2 cellular contexts compared by ENCODE assay signal in genomic region chr9:96408409-96409280, GRCh38.
TF ChIP-seq lines count a peak whose summit lies in the region.

No MANE protein-coding gene starts in this region.

TF ChIP-seq in IMR-90, 13 proteins besides CTCF, POLR2A, EP300 and RAD21:
- TF ChIP-seq, protein P1, sequence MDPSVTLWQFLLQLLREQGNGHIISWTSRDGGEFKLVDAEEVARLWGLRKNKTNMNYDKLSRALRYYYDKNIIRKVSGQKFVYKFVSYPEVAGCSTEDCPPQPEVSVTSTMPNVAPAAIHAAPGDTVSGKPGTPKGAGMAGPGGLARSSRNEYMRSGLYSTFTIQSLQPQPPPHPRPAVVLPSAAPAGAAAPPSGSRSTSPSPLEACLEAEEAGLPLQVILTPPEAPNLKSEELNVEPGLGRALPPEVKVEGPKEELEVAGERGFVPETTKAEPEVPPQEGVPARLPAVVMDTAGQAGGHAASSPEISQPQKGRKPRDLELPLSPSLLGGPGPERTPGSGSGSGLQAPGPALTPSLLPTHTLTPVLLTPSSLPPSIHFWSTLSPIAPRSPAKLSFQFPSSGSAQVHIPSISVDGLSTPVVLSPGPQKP (IDR thresholded peaks at IDR 0.05; ENCODE audit: borderline replicate concordance, low read depth, low read length), result no peak
- TF ChIP-seq RFX5 (IDR thresholded peaks at IDR 0.05; ENCODE audit: low read depth, low read length) (no peak), FOS (IDR thresholded peaks at IDR 0.05; ENCODE audit: low read depth, low read length) (no peak), RCOR1 (IDR thresholded peaks at IDR 0.05; ENCODE audit: insufficient replicate concordance, low read length) (no peak), CHD1 (IDR thresholded peaks at IDR 0.05; ENCODE audit: low read depth, low read length) (no peak), MXI1 (IDR thresholded peaks at IDR 0.05; ENCODE audit: borderline replicate concordance, low read depth, low read length) (no peak), USF2 (IDR thresholded peaks at IDR 0.05; ENCODE audit: low read depth, low read length) (no peak), MAZ (IDR thresholded peaks at IDR 0.05; ENCODE audit: borderline replicate concordance, low read depth, low read length) (no peak), SMC3 (IDR thresholded peaks at IDR 0.05; ENCODE audit: low read depth, low read length) (no peak), NFE2L2 (IDR thresholded peaks at IDR 0.05; ENCODE audit: low read depth, low read length) (no peak), CEBPB (IDR thresholded peaks at IDR 0.05; ENCODE audit: low read depth, low read length) (no peak), BHLHE40 (IDR thresholded peaks at IDR 0.05; ENCODE audit: low read depth, low read length) (no peak), MAFK (IDR thresholded peaks at IDR 0.05; ENCODE audit: low read depth, low read length) (no peak)

TF ChIP-seq in K562, 482 proteins besides CTCF, POLR2A, EP300 and RAD21 (continues in another document):
- no peak for TF ChIP-seq STAT5A (IDR thresholded peaks at IDR 0.05; ENCODE audit: borderline replicate concordance, low read length)
- TF ChIP-seq ZNF561 (CRISPR knock-in tag; conservative IDR thresholded peaks at IDR 0.05), result no peak
- no peak for TF ChIP-seq NR1H2 (CRISPR knock-in tag; IDR thresholded peaks at IDR 0.05)
- no peak for TF ChIP-seq MED1 (CRISPR knock-in tag; IDR thresholded peaks at IDR 0.05; ENCODE audit: borderline replicate concordance)
- peak; percentile 34 for TF ChIP-seq SUPT5H (IDR thresholded peaks at IDR 0.05)
- TF ChIP-seq POLR2AphosphoS5 (IDR thresholded peaks at IDR 0.05; ENCODE audit: control insufficient read depth, insufficient read depth, low read depth, low read length), result peak; percentile 48; the same call in 1 of the 2 replicates
- TF ChIP-seq NONO (IDR thresholded peaks at IDR 0.05; ENCODE audit: low read depth in 2 of 2, low read length in 1 of 2), result no peak
- TF ChIP-seq, protein P2, sequence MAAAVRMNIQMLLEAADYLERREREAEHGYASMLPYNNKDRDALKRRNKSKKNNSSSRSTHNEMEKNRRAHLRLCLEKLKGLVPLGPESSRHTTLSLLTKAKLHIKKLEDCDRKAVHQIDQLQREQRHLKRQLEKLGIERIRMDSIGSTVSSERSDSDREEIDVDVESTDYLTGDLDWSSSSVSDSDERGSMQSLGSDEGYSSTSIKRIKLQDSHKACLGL (CRISPR knock-in tag; IDR thresholded peaks at IDR 0.05; ENCODE audit: borderline replicate concordance, poor library complexity, severe bottlenecking), result no peak
- TF ChIP-seq ZMIZ1 (IDR thresholded peaks at IDR 0.05; ENCODE audit: low read depth in 2 of 2, low read length in 2 of 2), result no peak
- no peak for TF ChIP-seq E2F4 (CRISPR knock-in tag; IDR thresholded peaks at IDR 0.05; ENCODE audit: low read depth)
- TF ChIP-seq ARID4B (CRISPR knock-in tag; IDR thresholded peaks at IDR 0.05), result no peak
- TF ChIP-seq NBN (IDR thresholded peaks at IDR 0.05; ENCODE audit: low read depth), result no peak
- TF ChIP-seq, protein P3, sequence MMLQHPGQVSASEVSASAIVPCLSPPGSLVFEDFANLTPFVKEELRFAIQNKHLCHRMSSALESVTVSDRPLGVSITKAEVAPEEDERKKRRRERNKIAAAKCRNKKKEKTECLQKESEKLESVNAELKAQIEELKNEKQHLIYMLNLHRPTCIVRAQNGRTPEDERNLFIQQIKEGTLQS (IDR thresholded peaks at IDR 0.05), result no peak
- TF ChIP-seq, protein P3 (CRISPR knock-in tag; conservative IDR thresholded peaks at IDR 0.05), result no peak
- TF ChIP-seq, protein P1 (CRISPR knock-in tag; IDR thresholded peaks at IDR 0.05), result no peak
- TF ChIP-seq, protein P4, sequence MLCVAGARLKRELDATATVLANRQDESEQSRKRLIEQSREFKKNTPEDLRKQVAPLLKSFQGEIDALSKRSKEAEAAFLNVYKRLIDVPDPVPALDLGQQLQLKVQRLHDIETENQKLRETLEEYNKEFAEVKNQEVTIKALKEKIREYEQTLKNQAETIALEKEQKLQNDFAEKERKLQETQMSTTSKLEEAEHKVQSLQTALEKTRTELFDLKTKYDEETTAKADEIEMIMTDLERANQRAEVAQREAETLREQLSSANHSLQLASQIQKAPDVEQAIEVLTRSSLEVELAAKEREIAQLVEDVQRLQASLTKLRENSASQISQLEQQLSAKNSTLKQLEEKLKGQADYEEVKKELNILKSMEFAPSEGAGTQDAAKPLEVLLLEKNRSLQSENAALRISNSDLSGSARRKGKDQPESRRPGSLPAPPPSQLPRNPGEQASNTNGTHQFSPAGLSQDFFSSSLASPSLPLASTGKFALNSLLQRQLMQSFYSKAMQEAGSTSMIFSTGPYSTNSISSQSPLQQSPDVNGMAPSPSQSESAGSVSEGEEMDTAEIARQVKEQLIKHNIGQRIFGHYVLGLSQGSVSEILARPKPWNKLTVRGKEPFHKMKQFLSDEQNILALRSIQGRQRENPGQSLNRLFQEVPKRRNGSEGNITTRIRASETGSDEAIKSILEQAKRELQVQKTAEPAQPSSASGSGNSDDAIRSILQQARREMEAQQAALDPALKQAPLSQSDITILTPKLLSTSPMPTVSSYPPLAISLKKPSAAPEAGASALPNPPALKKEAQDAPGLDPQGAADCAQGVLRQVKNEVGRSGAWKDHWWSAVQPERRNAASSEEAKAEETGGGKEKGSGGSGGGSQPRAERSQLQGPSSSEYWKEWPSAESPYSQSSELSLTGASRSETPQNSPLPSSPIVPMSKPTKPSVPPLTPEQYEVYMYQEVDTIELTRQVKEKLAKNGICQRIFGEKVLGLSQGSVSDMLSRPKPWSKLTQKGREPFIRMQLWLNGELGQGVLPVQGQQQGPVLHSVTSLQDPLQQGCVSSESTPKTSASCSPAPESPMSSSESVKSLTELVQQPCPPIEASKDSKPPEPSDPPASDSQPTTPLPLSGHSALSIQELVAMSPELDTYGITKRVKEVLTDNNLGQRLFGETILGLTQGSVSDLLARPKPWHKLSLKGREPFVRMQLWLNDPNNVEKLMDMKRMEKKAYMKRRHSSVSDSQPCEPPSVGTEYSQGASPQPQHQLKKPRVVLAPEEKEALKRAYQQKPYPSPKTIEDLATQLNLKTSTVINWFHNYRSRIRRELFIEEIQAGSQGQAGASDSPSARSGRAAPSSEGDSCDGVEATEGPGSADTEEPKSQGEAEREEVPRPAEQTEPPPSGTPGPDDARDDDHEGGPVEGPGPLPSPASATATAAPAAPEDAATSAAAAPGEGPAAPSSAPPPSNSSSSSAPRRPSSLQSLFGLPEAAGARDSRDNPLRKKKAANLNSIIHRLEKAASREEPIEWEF (CRISPR knock-in tag; IDR thresholded peaks at IDR 0.05), result no peak
- no peak for TF ChIP-seq MBD2 (IDR thresholded peaks at IDR 0.05; ENCODE audit: borderline replicate concordance, low read depth)
- TF ChIP-seq, protein P5, sequence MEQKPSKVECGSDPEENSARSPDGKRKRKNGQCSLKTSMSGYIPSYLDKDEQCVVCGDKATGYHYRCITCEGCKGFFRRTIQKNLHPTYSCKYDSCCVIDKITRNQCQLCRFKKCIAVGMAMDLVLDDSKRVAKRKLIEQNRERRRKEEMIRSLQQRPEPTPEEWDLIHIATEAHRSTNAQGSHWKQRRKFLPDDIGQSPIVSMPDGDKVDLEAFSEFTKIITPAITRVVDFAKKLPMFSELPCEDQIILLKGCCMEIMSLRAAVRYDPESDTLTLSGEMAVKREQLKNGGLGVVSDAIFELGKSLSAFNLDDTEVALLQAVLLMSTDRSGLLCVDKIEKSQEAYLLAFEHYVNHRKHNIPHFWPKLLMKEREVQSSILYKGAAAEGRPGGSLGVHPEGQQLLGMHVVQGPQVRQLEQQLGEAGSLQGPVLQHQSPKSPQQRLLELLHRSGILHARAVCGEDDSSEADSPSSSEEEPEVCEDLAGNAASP (IDR thresholded peaks at IDR 0.05), result no peak
- no peak for TF ChIP-seq HNRNPLL (IDR thresholded peaks at IDR 0.05; ENCODE audit: low read depth, low read length, poor library complexity, severe bottlenecking)
- no peak for TF ChIP-seq KLF1 (tag; IDR thresholded peaks at IDR 0.05)
- TF ChIP-seq ZSCAN32 (CRISPR knock-in tag; IDR thresholded peaks at IDR 0.05), result no peak
- TF ChIP-seq LARP7 (IDR thresholded peaks at IDR 0.05), result no peak
- no peak for TF ChIP-seq RBFOX2 (IDR thresholded peaks at IDR 0.05; ENCODE audit: low read depth, low read length)
- TF ChIP-seq NCOA4 (IDR thresholded peaks at IDR 0.05; ENCODE audit: partially characterized antibody), result no peak
- TF ChIP-seq NFYB (IDR thresholded peaks at IDR 0.05; ENCODE audit: extremely low read depth, insufficient read length), result peak; percentile 20
- TF ChIP-seq ZNF436 (CRISPR knock-in tag; IDR thresholded peaks at IDR 0.05), result no peak
- TF ChIP-seq RAD51 (IDR thresholded peaks at IDR 0.05; ENCODE audit: borderline replicate concordance, low read depth), result no peak
- TF ChIP-seq SMARCC2 (IDR thresholded peaks at IDR 0.05; ENCODE audit: low read depth), result no peak
- TF ChIP-seq ZNF695 (CRISPR knock-in tag; IDR thresholded peaks at IDR 0.05), result no peak
